In the genomic region with DNA sequence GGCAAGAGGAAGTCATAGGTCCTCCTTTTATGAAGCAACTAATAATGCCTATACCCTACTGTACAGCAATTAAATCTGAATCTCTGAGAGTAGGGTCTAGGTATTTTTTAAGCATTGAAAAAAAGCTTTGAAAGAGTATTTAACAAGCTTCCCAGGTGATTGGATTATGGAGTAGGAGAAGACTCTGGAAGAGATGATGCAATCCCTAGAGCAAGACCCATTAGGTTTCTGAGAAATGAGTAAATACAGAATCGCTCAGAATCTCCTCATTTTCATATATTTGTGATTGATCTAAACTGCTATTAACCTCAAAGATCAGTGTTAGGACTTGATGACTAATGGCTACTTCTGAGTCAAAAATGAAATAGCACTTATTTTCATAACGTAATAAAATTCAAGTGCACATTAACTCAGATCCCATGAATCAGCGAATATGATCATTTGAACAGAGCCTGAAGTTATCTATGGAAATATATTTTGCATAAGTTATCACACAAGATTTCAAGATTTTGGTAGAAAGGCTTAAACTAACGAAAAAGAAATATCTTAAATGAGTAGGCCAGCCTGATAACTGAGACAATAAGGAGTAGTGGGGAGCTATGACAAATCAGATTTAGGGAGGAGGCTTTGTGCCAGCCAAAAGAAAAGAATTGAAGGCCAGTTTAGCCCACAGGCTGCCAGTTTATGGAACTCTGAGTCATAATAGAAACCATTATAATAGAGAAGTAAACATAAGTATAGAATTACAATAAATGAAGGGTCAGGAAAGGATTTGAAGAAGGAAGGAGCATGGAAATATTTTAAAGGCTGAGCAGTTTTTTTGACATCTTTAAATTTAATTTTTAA, we compare ENCODE assay signal across 2 cellular contexts.
TF ChIP-seq lines count a peak whose summit lies in the region.

No MANE protein-coding gene starts in this region.

TF ChIP-seq in SK-N-SH treated with all-trans-retinoic acid at 6 μM for 48 hours, 23 proteins besides CTCF, POLR2A, EP300 and RAD21 (continued from another document):
- TF ChIP-seq, protein P1, sequence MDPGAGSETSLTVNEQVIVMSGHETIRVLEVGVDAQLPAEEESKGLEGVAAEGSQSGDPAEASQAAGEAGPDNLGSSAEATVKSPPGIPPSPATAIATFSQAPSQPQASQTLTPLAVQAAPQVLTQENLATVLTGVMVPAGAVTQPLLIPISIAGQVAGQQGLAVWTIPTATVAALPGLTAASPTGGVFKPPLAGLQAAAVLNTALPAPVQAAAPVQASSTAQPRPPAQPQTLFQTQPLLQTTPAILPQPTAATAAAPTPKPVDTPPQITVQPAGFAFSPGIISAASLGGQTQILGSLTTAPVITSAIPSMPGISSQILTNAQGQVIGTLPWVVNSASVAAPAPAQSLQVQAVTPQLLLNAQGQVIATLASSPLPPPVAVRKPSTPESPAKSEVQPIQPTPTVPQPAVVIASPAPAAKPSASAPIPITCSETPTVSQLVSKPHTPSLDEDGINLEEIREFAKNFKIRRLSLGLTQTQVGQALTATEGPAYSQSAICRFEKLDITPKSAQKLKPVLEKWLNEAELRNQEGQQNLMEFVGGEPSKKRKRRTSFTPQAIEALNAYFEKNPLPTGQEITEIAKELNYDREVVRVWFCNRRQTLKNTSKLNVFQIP (CRISPR knock-in tag; IDR thresholded peaks at IDR 0.05; ENCODE audit: borderline replicate concordance, low read depth), result no peak
- TF ChIP-seq TCF4 (CRISPR knock-in tag; IDR thresholded peaks at IDR 0.05; ENCODE audit: borderline replicate concordance), result no peak
- TF ChIP-seq, protein P2, sequence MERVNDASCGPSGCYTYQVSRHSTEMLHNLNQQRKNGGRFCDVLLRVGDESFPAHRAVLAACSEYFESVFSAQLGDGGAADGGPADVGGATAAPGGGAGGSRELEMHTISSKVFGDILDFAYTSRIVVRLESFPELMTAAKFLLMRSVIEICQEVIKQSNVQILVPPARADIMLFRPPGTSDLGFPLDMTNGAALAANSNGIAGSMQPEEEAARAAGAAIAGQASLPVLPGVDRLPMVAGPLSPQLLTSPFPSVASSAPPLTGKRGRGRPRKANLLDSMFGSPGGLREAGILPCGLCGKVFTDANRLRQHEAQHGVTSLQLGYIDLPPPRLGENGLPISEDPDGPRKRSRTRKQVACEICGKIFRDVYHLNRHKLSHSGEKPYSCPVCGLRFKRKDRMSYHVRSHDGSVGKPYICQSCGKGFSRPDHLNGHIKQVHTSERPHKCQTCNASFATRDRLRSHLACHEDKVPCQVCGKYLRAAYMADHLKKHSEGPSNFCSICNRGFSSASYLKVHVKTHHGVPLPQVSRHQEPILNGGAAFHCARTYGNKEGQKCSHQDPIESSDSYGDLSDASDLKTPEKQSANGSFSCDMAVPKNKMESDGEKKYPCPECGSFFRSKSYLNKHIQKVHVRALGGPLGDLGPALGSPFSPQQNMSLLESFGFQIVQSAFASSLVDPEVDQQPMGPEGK (CRISPR knock-in tag; IDR thresholded peaks at IDR 0.05; ENCODE audit: borderline replicate concordance), result no peak
- TF ChIP-seq ZC3H10 (CRISPR knock-in tag; IDR thresholded peaks at IDR 0.05), result no peak
- no peak for TF ChIP-seq ESRRG (CRISPR knock-in tag; IDR thresholded peaks at IDR 0.05)
- TF ChIP-seq, protein P3, sequence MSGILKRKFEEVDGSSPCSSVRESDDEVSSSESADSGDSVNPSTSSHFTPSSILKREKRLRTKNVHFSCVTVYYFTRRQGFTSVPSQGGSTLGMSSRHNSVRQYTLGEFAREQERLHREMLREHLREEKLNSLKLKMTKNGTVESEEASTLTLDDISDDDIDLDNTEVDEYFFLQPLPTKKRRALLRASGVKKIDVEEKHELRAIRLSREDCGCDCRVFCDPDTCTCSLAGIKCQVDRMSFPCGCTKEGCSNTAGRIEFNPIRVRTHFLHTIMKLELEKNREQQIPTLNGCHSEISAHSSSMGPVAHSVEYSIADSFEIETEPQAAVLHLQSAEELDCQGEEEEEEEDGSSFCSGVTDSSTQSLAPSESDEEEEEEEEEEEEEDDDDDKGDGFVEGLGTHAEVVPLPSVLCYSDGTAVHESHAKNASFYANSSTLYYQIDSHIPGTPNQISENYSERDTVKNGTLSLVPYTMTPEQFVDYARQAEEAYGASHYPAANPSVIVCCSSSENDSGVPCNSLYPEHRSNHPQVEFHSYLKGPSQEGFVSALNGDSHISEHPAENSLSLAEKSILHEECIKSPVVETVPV (CRISPR knock-in tag; IDR thresholded peaks at IDR 0.05), result no peak
- no peak for TF ChIP-seq TOX (CRISPR knock-in tag; IDR thresholded peaks at IDR 0.05; ENCODE audit: borderline replicate concordance)

TF ChIP-seq in SK-N-SH, 30 proteins besides CTCF, POLR2A, EP300 and RAD21 (continued from another document):
- TF ChIP-seq, protein P4, sequence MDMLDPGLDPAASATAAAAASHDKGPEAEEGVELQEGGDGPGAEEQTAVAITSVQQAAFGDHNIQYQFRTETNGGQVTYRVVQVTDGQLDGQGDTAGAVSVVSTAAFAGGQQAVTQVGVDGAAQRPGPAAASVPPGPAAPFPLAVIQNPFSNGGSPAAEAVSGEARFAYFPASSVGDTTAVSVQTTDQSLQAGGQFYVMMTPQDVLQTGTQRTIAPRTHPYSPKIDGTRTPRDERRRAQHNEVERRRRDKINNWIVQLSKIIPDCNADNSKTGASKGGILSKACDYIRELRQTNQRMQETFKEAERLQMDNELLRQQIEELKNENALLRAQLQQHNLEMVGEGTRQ (IDR thresholded peaks at IDR 0.05; ENCODE audit: borderline replicate concordance, low read depth, low read length), result no peak
